ENCODE assay signal across 26 cellular contexts in genomic region chr3:159417761-159418160, GRCh38.
DNase-seq lines count a peak whose midpoint lies in the region; ATAC-seq and TF ChIP-seq lines count a peak whose summit lies in the region.
"Had no signal": no experiment of that assay in that cellular context is flagged by ENCODE, and none has a peak within 500 bp of the region (broad histone marks: within the 10 kb centered on the region; RNA-seq: fewer than 3 reads in every experiment).

No MANE protein-coding gene starts in this region.

- H3K9me3 ChIP-seq in MG63, result no peaks in the 10 kb centered on the region
- no peaks in the 10 kb centered on the region for H3K9me3 ChIP-seq in upper lobe of right lung
- H3K9me3 ChIP-seq: BE2C, pancreas had no signal

- ATAC-seq in upper lobe of right lung (no peak), GM18909 (IDR thresholded peaks at IDR 0.05; ENCODE audit: poor library complexity, unreplicated experiment) (no peak)
- ATAC-seq: activated CD8-positive, alpha-beta memory T cell treated with anti-CD3 and anti-CD28 coated beads, Interleukin-2, amount 10 ng/mL, durations not matched to agents 7 days and 5 days; activated T-cell treated with anti-CD3 and anti-CD28 coated beads, Interleukin-2, amount 50 U/mL, for 4 hours; CD8-positive, alpha-beta T cell; left colon; pancreas; stimulated activated naive B cell treated with anti-CD40 and anti-IgM and Interleukin-4, amounts not matched to agents 10 μg/mL and 1 μg/mL and 100 μg/mL, for 72 hours; T-cell had no signal

- H3K27ac ChIP-seq in upper lobe of right lung, result no peak overlapping the region
- H3K27ac ChIP-seq: pancreas had no signal

- no peaks in the 10 kb centered on the region for H3K4me1 ChIP-seq in upper lobe of right lung
- H3K4me1 ChIP-seq: BE2C, pancreas had no signal

- H3K27me3 ChIP-seq in MG63, result no peaks in the 10 kb centered on the region
- H3K27me3 ChIP-seq in upper lobe of right lung, result no peaks in the 10 kb centered on the region
- H3K27me3 ChIP-seq: BE2C, pancreas had no signal

- TF ChIP-seq CTCF in choroid plexus epithelial cell (conservative IDR thresholded peaks at IDR 0.05; ENCODE audit: low read depth, low read length) (no peak), upper lobe of right lung (IDR thresholded peaks at IDR 0.05) (no peak)

- no peak overlapping the region for H3K4me3 ChIP-seq in MG63
- no peak overlapping the region for H3K4me3 ChIP-seq in choroid plexus epithelial cell (ENCODE audit: low read depth, low read length)
- no peak overlapping the region for H3K4me3 ChIP-seq in upper lobe of right lung
- H3K4me3 ChIP-seq: pancreas had no signal

- DNase-seq in EL (peak; percentile 65), MG63 (peak; percentile 60), choroid plexus epithelial cell (ENCODE audit: low read depth) (peak; percentile 28), myocyte (ENCODE audit: low read depth) (peak; percentile 22), DMS53 treated with DMSO at 0.1 percent for 48 hours (lab: John Stamatoyannopoulos, UW; ENCODE audit: unreplicated experiment) (no peak), upper lobe of right lung (no peak), NCI-H226 (no peak)
- DNase-seq: activated B cell treated with CpG ODN at 0.5 μM for 24 hours; activated CD4-positive, alpha-beta T cell treated with anti-CD3 and anti-CD28 coated beads, Interleukin-2, amount 50 U/mL, for 1 hour; activated CD8-positive, alpha-beta memory T cell treated with anti-CD3 and anti-CD28 coated beads, Interleukin-2, amount 10 ng/mL, durations not matched to agents 7 days and 5 days; activated gamma-delta T cell; activated naive CD8-positive, alpha-beta T cell treated with anti-CD3 and anti-CD28 coated beads for 36 hours; activated T-cell treated with anti-CD3 and anti-CD28 coated beads, Interleukin-2, amount 50 U/mL, for 4 hours; BE2C; CD8-positive, alpha-beta T cell; hippocampal formation; Kasumi-1; left colon; NCI-H146; NCI-H2107; pancreas; retina; small intestine; stimulated activated naive B cell treated with anti-CD40 and anti-IgM and Interleukin-4, amounts not matched to agents 10 μg/mL and 1 μg/mL and 100 μg/mL, for 72 hours; T-cell had no signal

- intact Hi-C loops in upper lobe of right lung (cut with DNase I), result no loop called here

- H3K36me3 ChIP-seq in MG63, result no peaks in the 10 kb centered on the region
- H3K36me3 ChIP-seq in upper lobe of right lung, result no peaks in the 10 kb centered on the region
- H3K36me3 ChIP-seq: BE2C, pancreas had no signal

Comparison
In these comparisons a context has a peak if more than half of its experiments do, and no peak if none do; other contexts are left out.
1. DNase-seq: peak in EL (single experiment), MG63 (single experiment), choroid plexus epithelial cell (single experiment) and myocyte (single experiment); none in DMS53 treated with DMSO at 0.1 percent for 48 hours (single experiment), upper lobe of right lung (single experiment) and NCI-H226 (single experiment).